ENCODE assay signal across 16 cellular contexts in genomic region chr7:82598958-82599357, GRCh38.
DNase-seq lines count a peak whose midpoint lies in the region; ATAC-seq and TF ChIP-seq lines count a peak whose summit lies in the region.
"Had no signal": no experiment of that assay in that cellular context is flagged by ENCODE, and none has a peak within 500 bp of the region (broad histone marks: within the 10 kb centered on the region; RNA-seq: fewer than 3 reads in every experiment).

No MANE protein-coding gene starts in this region.

- 7% methylated on average over 1 of the region's 1 CpG for WGBS in SK-N-SH (ENCODE audit: low lambda C conversion rate)
- 65 to 73% (median 65%) methylated on average over 1 of the region's 1 CpG for WGBS in psoas muscle, 3 donors

- TF ChIP-seq CTCF in SK-N-SH (IDR thresholded peaks at IDR 0.05), result no peak
- no peak for TF ChIP-seq CTCF in fibroblast of lung (conservative IDR thresholded peaks at IDR 0.05 in 1 of 2, IDR thresholded peaks at IDR 0.05 in 1 of 2; ENCODE audit: low read depth in 1 of 2, low read length in 2 of 2)
- no peak for TF ChIP-seq CTCF in psoas muscle (IDR thresholded peaks at IDR 0.05)

- DNase-seq in COLO829 (ENCODE audit: low spot score) (peak; percentile 14), SK-N-SH (no peak), fibroblast of lung (ENCODE audit: low read depth in 2 of 2) (peak; percentile 82 to 84), skeletal muscle cell (ENCODE audit: low read depth) (peak; percentile 75), MV-4-11 (lab: John Stamatoyannopoulos, UW) (no peak), psoas muscle (no peak)
- no peak for DNase-seq in stimulated activated CD4-positive, alpha-beta T cell treated with anti-CD3 and anti-CD28 coated beads, Interleukin-4, amount 100 ng/mL, for 24 hours
- DNase-seq: activated CD4-positive, alpha-beta T cell treated with anti-CD3 and anti-CD28 coated beads for 1 hour; body of pancreas; CD8-positive, alpha-beta memory T cell; natural killer cell; NCI-H1092 treated with DMSO at 0.1 percent for 48 hours; NCI-H226; SIG-M5 had no signal

- H3K79me2 ChIP-seq in SK-N-SH (ENCODE audit: insufficient read depth), result no peaks in the 10 kb centered on the region
- no peaks in the 10 kb centered on the region for H3K79me2 ChIP-seq in fibroblast of lung (ENCODE audit: control insufficient read depth, insufficient read depth, low read length)

- TF ChIP-seq EP300 in SK-N-SH (IDR thresholded peaks at IDR 0.05; ENCODE audit: borderline replicate concordance in 1 of 2, low read depth in 1 of 2, low read length in 1 of 2), result no peak

- H3K27ac ChIP-seq in SK-N-SH (ENCODE audit: low read depth in 2 of 2, low read length in 1 of 2), result 0 out of 4 replicates have a peak overlapping the region, but pooled peaks of 1 of the 2 experiments have one; percentile 2
- no peak overlapping the region for H3K27ac ChIP-seq in fibroblast of lung (ENCODE audit: insufficient read depth, low read length)
- H3K27ac ChIP-seq in psoas muscle, result no peak overlapping the region
- H3K27ac ChIP-seq: body of pancreas, gastroesophageal sphincter had no signal

- no peaks in the 10 kb centered on the region for H3K36me3 ChIP-seq in SK-N-SH (replicated peaks in 1 of 2; ENCODE audit: control insufficient read depth in 1 of 2, insufficient read depth in 2 of 2, low read length in 1 of 2)
- no peaks in the 10 kb centered on the region for H3K36me3 ChIP-seq in fibroblast of lung (ENCODE audit: control insufficient read depth, insufficient read depth, low read length)
- no peaks in the 10 kb centered on the region for H3K36me3 ChIP-seq in psoas muscle (ENCODE audit: insufficient read depth in 1 of 2, low read depth in 1 of 2)
- H3K36me3 ChIP-seq: gastroesophageal sphincter, HAP-1 had no signal

- no peak for ATAC-seq in psoas muscle
- ATAC-seq: body of pancreas, gastroesophageal sphincter, natural killer cell had no signal

- H3K9me3 ChIP-seq in SK-N-SH, result no peaks in the 10 kb centered on the region
- no peaks in the 10 kb centered on the region for H3K9me3 ChIP-seq in fibroblast of lung (ENCODE audit: control insufficient read depth, insufficient read depth, low read depth, low read length)
- H3K9me3 ChIP-seq in psoas muscle, result no peaks in the 10 kb centered on the region
- H3K9me3 ChIP-seq: body of pancreas, gastroesophageal sphincter, HAP-1 had no signal

- POLR2A ChIA-PET in SK-N-SH (lab: Yijun Ruan, JAX), result no interaction called here

- H2AFZ ChIP-seq in SK-N-SH (ENCODE audit: low read depth), result no peak overlapping the region; the same call in 1 of the 2 replicates
- H2AFZ ChIP-seq in fibroblast of lung (ENCODE audit: low read length), result no peak overlapping the region

- no peak overlapping the region for H3K9ac ChIP-seq in SK-N-SH
- H3K9ac ChIP-seq in fibroblast of lung (ENCODE audit: insufficient read depth, low read length), result no peak overlapping the region

- peaks cover 5% of the 10 kb centered on the region for H3F3A ChIP-seq in SK-N-SH (replicated peaks; ENCODE audit: insufficient read depth)

- H3K4me3 ChIP-seq in SK-N-SH (ENCODE audit: low read depth in 2 of 2, low read length in 1 of 2), result no peak overlapping the region
- no peak overlapping the region for H3K4me3 ChIP-seq in fibroblast of lung (replicated peaks in 1 of 4; ENCODE audit: control extremely low read depth in 1 of 4, insufficient read depth in 1 of 4, low read depth in 3 of 4, low read length in 4 of 4)
- H3K4me3 ChIP-seq in skeletal muscle cell (ENCODE audit: low read depth, low read length), result no peak overlapping the region
- H3K4me3 ChIP-seq in psoas muscle, result no peak overlapping the region
- H3K4me3 ChIP-seq: body of pancreas, gastroesophageal sphincter, HAP-1 had no signal

- CTCF ChIA-PET in SK-N-SH (lab: Yijun Ruan, JAX), result no interaction called here

- H3K4me2 ChIP-seq in SK-N-SH, result no peak overlapping the region
- H3K4me2 ChIP-seq in fibroblast of lung (ENCODE audit: extremely low read depth, insufficient read depth, low read length), result no peak overlapping the region

- H3K9me2 ChIP-seq in SK-N-SH, result no peaks in the 10 kb centered on the region

- H3K4me1 ChIP-seq in SK-N-SH (ENCODE audit: control insufficient read depth in 1 of 2, insufficient read depth in 2 of 2, low read depth in 1 of 2, low read length in 1 of 2), result peaks cover 0 to 5% of the 10 kb centered on the region in 2 experiments; a peak in 3 of 4 replicates
- no peaks in the 10 kb centered on the region for H3K4me1 ChIP-seq in fibroblast of lung (ENCODE audit: control insufficient read depth, extremely low read depth, insufficient read depth, low read length)
- H3K4me1 ChIP-seq in psoas muscle, result no peaks in the 10 kb centered on the region
- H3K4me1 ChIP-seq: body of pancreas, gastroesophageal sphincter had no signal

- intact Hi-C loops in psoas muscle (cut with DNase I), result no loop called here

- TF ChIP-seq RAD21 in SK-N-SH (IDR thresholded peaks at IDR 0.05; ENCODE audit: low read length), result no peak

- H3K27me3 ChIP-seq in SK-N-SH (ENCODE audit: insufficient read depth) (no peaks in the 10 kb centered on the region), fibroblast of lung (ENCODE audit: control insufficient read depth, insufficient read depth, low read length) (no peaks in the 10 kb centered on the region), psoas muscle (ENCODE audit: insufficient read depth in 3 of 3, low read length in 2 of 3) (no peaks in the 10 kb centered on the region)
- H3K27me3 ChIP-seq: body of pancreas, gastroesophageal sphincter had no signal

- H4K20me1 ChIP-seq in SK-N-SH (ENCODE audit: insufficient read depth) (no peaks in the 10 kb centered on the region), fibroblast of lung (ENCODE audit: control insufficient read depth, extremely low read depth, insufficient read depth, low read length) (no peaks in the 10 kb centered on the region)

TF ChIP-seq in SK-N-SH, 30 proteins besides CTCF, POLR2A, EP300 and RAD21:
- no peak for TF ChIP-seq POLR2AphosphoS5 (IDR thresholded peaks at IDR 0.05; ENCODE audit: low read depth, low read length)
- peak; percentile 15; the same call in 1 of the 2 replicates for TF ChIP-seq FOSL2 (IDR thresholded peaks at IDR 0.05; ENCODE audit: borderline replicate concordance, low read depth)
- TF ChIP-seq RFX5 (IDR thresholded peaks at IDR 0.05; ENCODE audit: low read length), result no peak
- no peak for TF ChIP-seq JUND (IDR thresholded peaks at IDR 0.05)
- TF ChIP-seq MEF2A (IDR thresholded peaks at IDR 0.05; ENCODE audit: borderline replicate concordance, low read depth), result no peak
- TF ChIP-seq SIN3A (IDR thresholded peaks at IDR 0.05; ENCODE audit: borderline replicate concordance, low read depth, low read length), result no peak

Comparison
In these comparisons a context has a peak if more than half of its experiments do, and no peak if none do; other contexts are left out.
1. DNase-seq: peak in COLO829 (single experiment), fibroblast of lung (2 of 2) and skeletal muscle cell (single experiment); none in SK-N-SH (single experiment), MV-4-11 (single experiment), psoas muscle (0 of 2) and stimulated activated CD4-positive, alpha-beta T cell treated with anti-CD3 and anti-CD28 coated beads, Interleukin-4, amount 100 ng/mL, for 24 hours (single experiment).